8 cellular contexts compared by ENCODE assay signal in the genomic region with DNA sequence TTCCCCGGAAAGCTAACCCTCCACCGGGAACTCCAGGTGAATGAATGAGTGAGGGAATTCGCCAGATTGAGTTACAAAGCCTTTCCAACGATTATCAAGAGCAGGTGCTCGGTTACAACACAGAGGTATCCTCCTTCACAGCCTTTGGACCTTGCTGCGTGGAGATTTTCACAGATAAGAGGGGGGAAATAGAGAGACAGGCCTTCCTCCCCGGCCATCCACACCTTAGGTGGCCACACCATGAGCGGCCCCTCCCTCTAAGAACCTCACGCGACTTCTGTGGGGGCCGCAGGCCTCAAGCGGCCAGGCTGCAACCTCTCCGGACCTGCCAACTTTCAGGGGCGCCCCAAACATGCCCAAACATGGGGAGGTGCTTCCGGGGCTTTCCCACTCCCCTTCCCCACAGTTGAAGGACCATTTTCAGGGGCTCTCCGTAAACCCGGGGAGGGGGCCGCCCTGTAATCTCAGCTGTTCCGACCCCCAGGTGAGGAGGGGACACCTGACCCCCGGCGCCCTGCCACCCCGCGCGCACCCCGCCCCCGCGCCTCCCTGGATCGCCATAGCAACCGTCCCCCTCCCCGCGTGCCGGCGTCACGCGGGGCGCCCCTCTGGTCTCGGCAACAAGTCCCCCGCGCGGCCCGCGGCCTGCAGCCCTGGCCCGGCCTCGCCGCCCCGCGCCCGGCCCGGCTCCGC. TPM values are rescaled to one million over a fixed set of nuclear protein-coding genes. Genes with fewer than 3 reads are reported as not detected.
DNase-seq lines count a peak whose midpoint lies in the region; ATAC-seq, FAIRE-seq and TF ChIP-seq lines count a peak whose summit lies in the region.

No MANE protein-coding gene starts in this region.

- CTCF ChIA-PET in Calu3 (lab: Charles Lee), result no interaction called here
- CTCF ChIA-PET in activated CD8-positive, alpha-beta T cell treated with anti-CD3 and anti-CD28 coated beads, Interleukin-2, amount 10 ng/mL, durations not matched to agents 7 days and 5 days (lab: Charles Lee), result no interaction called here

- H3K4me3 ChIP-seq in HUES64 (ENCODE audit: low read length) (peak overlapping the region; percentile 71), fibroblast of the aortic adventitia (ENCODE audit: low read depth, low read length) (peak overlapping the region; percentile 76), pancreas (peak overlapping the region; percentile 42 to 70 (median 58))

- H3K9me3 ChIP-seq in HUES64 (ENCODE audit: insufficient read depth, low read depth, low read length) (no peaks in the 10 kb centered on the region), pancreas (no peaks in the 10 kb centered on the region)

- no peak overlapping the region for H3K27ac Mint-ChIP-seq in Calu3 (ENCODE audit: unreplicated experiment)
- H3K27ac Mint-ChIP-seq in activated CD8-positive, alpha-beta T cell treated with anti-CD3 and anti-CD28 coated beads, Interleukin-2, amount 10 ng/mL, durations not matched to agents 7 days and 5 days, result peak overlapping the region; percentile 66

- H3K9ac ChIP-seq in HUES64 (ENCODE audit: low read depth, low read length), result peak overlapping the region; percentile 37

- BruUV-seq in Calu3 (replicated peaks; lab: Mats Ljungman, UMichigan), result no TSS peak

- DNase-seq in Calu3 (peak; percentile 5), fibroblast of the aortic adventitia (ENCODE audit: low read depth) (no peak), pancreas (peak in 4 of 6 donors; percentile 16 to 71 (median 40)), H4 (ENCODE audit: low spot score) (no peak), ecto neural progenitor cell (ENCODE audit: low spot score) (no peak)
- DNase-seq in activated CD8-positive, alpha-beta T cell treated with anti-CD3 and anti-CD28 coated beads, Interleukin-2, amount 10 ng/mL, durations not matched to agents 7 days and 5 days, result no peak

- H3K36me3 Mint-ChIP-seq in Calu3 (ENCODE audit: insufficient read depth, unreplicated experiment), result peaks cover 22% of the 10 kb centered on the region
- peaks cover 2% of the 10 kb centered on the region for H3K36me3 Mint-ChIP-seq in activated CD8-positive, alpha-beta T cell treated with anti-CD3 and anti-CD28 coated beads, Interleukin-2, amount 10 ng/mL, durations not matched to agents 7 days and 5 days (ENCODE audit: low read depth)

- under 1% methylated on average over 49 of the region's 50 CpGs for WGBS in HUES64
- 1 to 2% methylated on average over 36 to 50 of the region's 50 CpGs for WGBS in pancreas, 2 donors

- no peaks in the 10 kb centered on the region for H3K9me3 Mint-ChIP-seq in Calu3 (ENCODE audit: low read depth, unreplicated experiment)
- no peaks in the 10 kb centered on the region for H3K9me3 Mint-ChIP-seq in activated CD8-positive, alpha-beta T cell treated with anti-CD3 and anti-CD28 coated beads, Interleukin-2, amount 10 ng/mL, durations not matched to agents 7 days and 5 days (ENCODE audit: insufficient read depth)

- TF ChIP-seq CTCF in Calu3 (IDR thresholded peaks at IDR 0.05; ENCODE audit: unreplicated experiment) (no peak), fibroblast of the aortic adventitia (IDR thresholded peaks at IDR 0.05; ENCODE audit: insufficient read depth, low read length) (no peak), pancreas (IDR thresholded peaks at IDR 0.05) (no peak)

- no peaks in the 10 kb centered on the region for H3K36me3 ChIP-seq in HUES64 (ENCODE audit: insufficient read depth, low read length)
- H3K36me3 ChIP-seq in pancreas, result no peaks in the 10 kb centered on the region

- H3K27me3 Mint-ChIP-seq in Calu3 (ENCODE audit: unreplicated experiment), result no peaks in the 10 kb centered on the region
- peaks cover 16% of the 10 kb centered on the region for H3K27me3 Mint-ChIP-seq in activated CD8-positive, alpha-beta T cell treated with anti-CD3 and anti-CD28 coated beads, Interleukin-2, amount 10 ng/mL, durations not matched to agents 7 days and 5 days (ENCODE audit: low read depth)

- H3K4me3 Mint-ChIP-seq in Calu3 (ENCODE audit: low read depth, unreplicated experiment), result peak overlapping the region; percentile 66
- H3K4me3 Mint-ChIP-seq in activated CD8-positive, alpha-beta T cell treated with anti-CD3 and anti-CD28 coated beads, Interleukin-2, amount 10 ng/mL, durations not matched to agents 7 days and 5 days, result peak overlapping the region; percentile 80

- H3K27me3 ChIP-seq in HUES64 (ENCODE audit: insufficient read depth, low read length) (peaks cover 13% of the 10 kb centered on the region; the same call in 1 of the 2 replicates), pancreas (no peaks in the 10 kb centered on the region)

- H3K27ac ChIP-seq in HUES64 (ENCODE audit: low read depth, low read length) (no peak overlapping the region; the same call in 1 of the 2 replicates), pancreas (no peak overlapping the region)

- POLR2A ChIA-PET in activated CD8-positive, alpha-beta T cell treated with anti-CD3 and anti-CD28 coated beads, Interleukin-2, amount 10 ng/mL, durations not matched to agents 7 days and 5 days (lab: Charles Lee), result no interaction called here

- no peak for FAIRE-seq in pancreas (lab: Jason Lieb, UNC)

- ATAC-seq in GM19463 (IDR thresholded peaks at IDR 0.05; ENCODE audit: unreplicated experiment) (peak; percentile 15), pancreas (peak in 3 of 4 donors; percentile 1 to 17 (median 3))
- peak; percentile 20 for ATAC-seq in activated CD8-positive, alpha-beta T cell treated with anti-CD3 and anti-CD28 coated beads, Interleukin-2, amount 10 ng/mL, durations not matched to agents 7 days and 5 days

- peaks cover 45% of the 10 kb centered on the region for H3K4me1 ChIP-seq in HUES64 (ENCODE audit: insufficient read depth, low read length)
- peaks cover 6 to 14% (median 10%) of the 10 kb centered on the region in 3 donors for H3K4me1 ChIP-seq in pancreas

- intact Hi-C loops in Calu3 (cut with micrococcal nuclease; ENCODE audit: unreplicated experiment) (no loop called here), pancreas (cut with DNase I) (no loop called here)

- peaks cover 63% of the 10 kb centered on the region for H3K4me1 Mint-ChIP-seq in Calu3 (ENCODE audit: low read depth, unreplicated experiment)
- peaks cover 41% of the 10 kb centered on the region for H3K4me1 Mint-ChIP-seq in activated CD8-positive, alpha-beta T cell treated with anti-CD3 and anti-CD28 coated beads, Interleukin-2, amount 10 ng/mL, durations not matched to agents 7 days and 5 days (ENCODE audit: low read depth)

RNA-seq across cellular contexts. Expression of a gene that starts 0.6 kb away (rescaled TPM):
- total RNA-seq in Calu3 (2022) (13.0 and 13.1 TPM in 2 replicates), fibroblast of the aortic adventitia (ENCODE audit: low replicate concordance) (13.1 and 27.7 TPM in 2 replicates), pancreas (1 to 10 TPM; 4.5 to 8.3 (median 5.5) TPM)
- polyA plus RNA-seq in HUES64 (2013, experiment 1 of 2), result 17.3 TPM
- 18.7 TPM for polyA plus RNA-seq in HUES64 (2013, experiment 2 of 2)
- 10 to 100 TPM; 13.0 to 15.5 TPM for total RNA-seq in activated CD8-positive, alpha-beta T cell treated with anti-CD3 and anti-CD28 coated beads, Interleukin-2, amount 10 ng/mL, durations not matched to agents 7 days and 5 days
- polyA plus RNA-seq in pancreas, result 1 to 10 TPM; 5.2 to 7.0 TPM
- 7.8 and 9.5 TPM in 2 replicates for total RNA-seq in H4 (2014; rRNA removed; shearing (Covaris generic))

Comparison
In these comparisons a context has a peak if more than half of its experiments do, and no peak if none do; other contexts are left out.
1. DNase-seq: peak in Calu3 (single experiment) and pancreas (4 of 6); none in activated CD8-positive, alpha-beta T cell treated with anti-CD3 and anti-CD28 coated beads, Interleukin-2, amount 10 ng/mL, durations not matched to agents 7 days and 5 days (single experiment), fibroblast of the aortic adventitia (single experiment), H4 (single experiment) and ecto neural progenitor cell (single experiment).
2. Peak in every context shown above with its lines, with median percentiles within 50 percentile points of each other: ATAC-seq and H3K4me3 ChIP-seq.